Comparison of ENCODE assay signal across 1 cellular context in genomic region chr7:125678771-125679170, GRCh38.
TF ChIP-seq lines count a peak whose summit lies in the region.

No MANE protein-coding gene starts in this region.

TF ChIP-seq in GM23338, 12 proteins besides CTCF, POLR2A, EP300 and RAD21 (continued from another document):
- TF ChIP-seq ZNF462 (CRISPR knock-in tag; IDR thresholded peaks at IDR 0.05) = no peak
- TF ChIP-seq STAT1 (IDR thresholded peaks at IDR 0.05; ENCODE audit: unreplicated experiment) = no peak
- no peak for TF ChIP-seq EZH2phosphoT487 (IDR thresholded peaks at IDR 0.05; ENCODE audit: unreplicated experiment)
- TF ChIP-seq POLR2AphosphoS5 (IDR thresholded peaks at IDR 0.05; ENCODE audit: low read depth) = no peak
- TF ChIP-seq ZNF331 (CRISPR knock-in tag; IDR thresholded peaks at IDR 0.05; ENCODE audit: low read depth) = no peak
